Comparison of ENCODE assay signal across 8 cellular contexts in the genomic region with DNA sequence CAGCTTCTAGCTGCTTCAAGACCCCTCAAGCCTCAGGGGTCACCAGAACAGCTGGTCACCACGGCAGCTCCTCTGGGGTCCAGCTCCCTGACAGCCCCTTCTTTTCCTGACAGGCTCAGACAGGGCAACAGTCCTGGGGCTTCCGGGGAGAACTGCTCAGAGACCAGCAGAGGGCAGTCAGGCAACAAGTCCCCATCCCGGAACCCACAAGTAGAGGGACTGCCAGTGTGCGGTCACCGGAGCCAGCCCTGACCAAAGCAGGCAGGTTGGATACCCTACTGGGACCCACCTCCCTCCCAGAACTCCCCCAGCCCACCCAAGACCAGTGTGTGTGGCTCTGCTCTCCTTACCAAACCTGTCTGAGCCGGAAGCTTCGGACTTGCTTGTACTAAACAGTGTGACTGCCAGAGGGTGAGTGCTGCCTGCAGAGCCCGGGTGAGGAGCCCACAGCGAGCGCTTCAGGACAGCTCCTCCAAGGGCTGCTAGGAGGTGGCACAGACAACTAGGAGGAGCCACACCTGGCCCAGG.
DNase-seq lines count a peak whose midpoint lies in the region; ATAC-seq and TF ChIP-seq lines count a peak whose summit lies in the region.

No MANE protein-coding gene starts in this region.

- no peaks in the 10 kb centered on the region for H4K20me1 ChIP-seq in OCI-LY1 (ENCODE audit: insufficient read depth, low read length)

- H3K27me3 ChIP-seq in OCI-LY1 (ENCODE audit: insufficient read depth, low read length) (peaks cover 30% of the 10 kb centered on the region), muscle layer of duodenum (ENCODE audit: low read depth, low read length) (no peaks in the 10 kb centered on the region)

- H3K9me2 ChIP-seq in OCI-LY1 (ENCODE audit: low read depth, low read length) = no peaks in the 10 kb centered on the region

- ATAC-seq in GM19025 (IDR thresholded peaks at IDR 0.05; ENCODE audit: low read depth, unreplicated experiment) = peak; percentile 68

- H2AFZ ChIP-seq in OCI-LY1 (ENCODE audit: low read length) = no peak overlapping the region

- peak; percentile 95 for TF ChIP-seq CTCF in OCI-LY1 (IDR thresholded peaks at IDR 0.05; ENCODE audit: low read length)
- TF ChIP-seq CTCF in epithelial cell of esophagus (IDR thresholded peaks at IDR 0.05; ENCODE audit: insufficient read depth, low read depth, low read length, missing control alignments) = peak; percentile 88

- H3K9me3 ChIP-seq in OCI-LY1 (ENCODE audit: low read length) (no peaks in the 10 kb centered on the region), muscle layer of duodenum (ENCODE audit: control insufficient read depth in 1 of 2, low read length in 2 of 2) (no peaks in the 10 kb centered on the region)

- H3K27ac ChIP-seq in OCI-LY1 (ENCODE audit: low read depth, low read length, poor library complexity, severe bottlenecking) = no peak overlapping the region
- H3K27ac ChIP-seq in muscle layer of duodenum (ENCODE audit: low read length) = no peak overlapping the region

- H3K36me3 ChIP-seq in OCI-LY1 (ENCODE audit: insufficient read depth, low read length) (no peaks in the 10 kb centered on the region), muscle layer of duodenum (ENCODE audit: control insufficient read depth in 1 of 2, insufficient read depth in 2 of 2, low read length in 2 of 2) (no peaks in the 10 kb centered on the region)

- H3K79me2 ChIP-seq in OCI-LY1 (ENCODE audit: insufficient read depth, low read length) = no peaks in the 10 kb centered on the region

- H3K9ac ChIP-seq in OCI-LY1 (ENCODE audit: low read length) = peak overlapping the region; percentile 34; the same call in 1 of the 2 replicates

- H3K4me2 ChIP-seq in OCI-LY1 (ENCODE audit: low read length) = peak overlapping the region; percentile 62

- H3K4me3 ChIP-seq in OCI-LY1 (ENCODE audit: low read depth, low read length, poor library complexity, severe bottlenecking) (peak overlapping the region; percentile 38), epithelial cell of esophagus (ENCODE audit: low read length) (peak overlapping the region; percentile 38), muscle layer of duodenum (ENCODE audit: low read depth in 1 of 2, low read length in 2 of 2) (peak overlapping the region; percentile 21 to 38)

- H3K4me1 ChIP-seq in OCI-LY1 (ENCODE audit: insufficient read depth, low read length, severe bottlenecking) (peaks cover 9% of the 10 kb centered on the region), muscle layer of duodenum (ENCODE audit: control insufficient read depth in 1 of 2, insufficient read depth in 2 of 2, low read length in 2 of 2) (no peaks in the 10 kb centered on the region)

- H3F3A ChIP-seq in OCI-LY1 (ENCODE audit: insufficient read depth, low read length) = no peaks in the 10 kb centered on the region

- DNase-seq in AG20443 (ENCODE audit: low spot score) = peak; percentile 94
- peak in 63 of 76 experiments; percentile 4 to 72 (median 41) for DNase-seq in HUDEP-2 (lab: John Stamatoyannopoulos, UW; ENCODE audit: unreplicated experiment in 76 of 76)
- peak; percentile 51 for DNase-seq in activated CD8-positive, alpha-beta memory T cell treated with anti-CD3 and anti-CD28 coated beads, Interleukin-2, amount 50 U/mL, for 4 hours
- DNase-seq in epithelial cell of esophagus (ENCODE audit: low read depth) = peak; percentile 82
- DNase-seq in stimulated activated CD8-positive, alpha-beta memory T cell treated with anti-CD3 and anti-CD28 coated beads, Interleukin-7, amount 100 ng/mL, for 4 hours (ENCODE audit: low read depth in 2 of 2) = peak; percentile 30 to 31

Comparison
In these comparisons a context has a peak if more than half of its experiments do, and no peak if none do; other contexts are left out.
1. DNase-seq: peak in every context shown above with its lines; median percentile 94 in AG20443; 82 in epithelial cell of esophagus; 51 in activated CD8-positive, alpha-beta memory T cell treated with anti-CD3 and anti-CD28 coated beads, Interleukin-2, amount 50 U/mL, for 4 hours; 41 in HUDEP-2; 30 in stimulated activated CD8-positive, alpha-beta memory T cell treated with anti-CD3 and anti-CD28 coated beads, Interleukin-7, amount 100 ng/mL, for 4 hours.